In genomic region chr14:100080206-100080605, GRCh38 we compare ENCODE assay signal across 23 cellular contexts. TPM values are rescaled to one million over a fixed set of nuclear protein-coding genes. Genes with fewer than 3 reads are reported as not detected.
A peak's percentile ranks its signal among the peaks of the same experiment; 100 is the strongest.
DNase-seq lines count a peak whose midpoint lies in the region; FAIRE-seq and TF ChIP-seq lines count a peak whose summit lies in the region.
"Had no signal": no experiment of that assay in that cellular context is flagged by ENCODE, and none has a peak within 500 bp of the region (broad histone marks: within the 10 kb centered on the region; RNA-seq: fewer than 3 reads in every experiment).

No MANE protein-coding gene starts in this region.

- H3K4me3 Mint-ChIP-seq in activated T-cell treated with anti-CD3 and anti-CD28 coated beads, Interleukin-2, amount 50 U/mL, for 24 hours, result peak overlapping the region; percentile 70
- H3K4me3 Mint-ChIP-seq in activated naive CD8-positive, alpha-beta T cell, result peak overlapping the region; percentile 88
- H3K4me3 Mint-ChIP-seq: dendritic cell treated with granulocyte-macrophage colony-stimulating factor and Interleukin-4, amounts not matched to agents 40 ng/mL and 50 ng/mL, for 4 days had no signal

- POLR2A ChIA-PET in HEK293 (lab: Yijun Ruan, JAX), result no interaction called here

- H3K9me3 Mint-ChIP-seq in activated T-cell treated with anti-CD3 and anti-CD28 coated beads, Interleukin-2, amount 50 U/mL, for 24 hours, result no peaks in the 10 kb centered on the region
- no peaks in the 10 kb centered on the region for H3K9me3 Mint-ChIP-seq in activated naive CD8-positive, alpha-beta T cell (ENCODE audit: low read depth)
- H3K9me3 Mint-ChIP-seq: dendritic cell treated with granulocyte-macrophage colony-stimulating factor and Interleukin-4, amounts not matched to agents 40 ng/mL and 50 ng/mL, for 4 days had no signal

- no peaks in the 10 kb centered on the region for H3K27me3 Mint-ChIP-seq in activated T-cell treated with anti-CD3 and anti-CD28 coated beads, Interleukin-2, amount 50 U/mL, for 24 hours
- no peaks in the 10 kb centered on the region for H3K27me3 Mint-ChIP-seq in activated naive CD8-positive, alpha-beta T cell
- H3K27me3 Mint-ChIP-seq: dendritic cell treated with granulocyte-macrophage colony-stimulating factor and Interleukin-4, amounts not matched to agents 40 ng/mL and 50 ng/mL, for 4 days had no signal

- WGBS in small intestine, 3 donors, result 74 to 89% (median 87%) methylated on average over 5 of the region's 5 CpGs

- no peaks in the 10 kb centered on the region for H3K9me3 ChIP-seq in HEK293 (ENCODE audit: control insufficient read depth, insufficient read depth, low read depth, low read length)
- no peaks in the 10 kb centered on the region for H3K9me3 ChIP-seq in small intestine (ENCODE audit: control insufficient read depth, low read depth)
- H3K9me3 ChIP-seq: gastrocnemius medialis, MG63 had no signal

- no peak for DNase-seq in activated T-cell treated with anti-CD3 and anti-CD28 coated beads, Interleukin-2, amount 50 U/mL, for 24 hours
- DNase-seq in activated T-cell treated with anti-CD3 and anti-CD28 coated beads for 4 hours (no peak), small intestine (no peak), HCEC 1CT (no peak), hypothalamus (lab: John Stamatoyannopoulos, UW) (no peak), NCI-H2107 (lab: John Stamatoyannopoulos, UW) (no peak)
- DNase-seq: ACHN; activated CD4-positive, alpha-beta T cell treated with anti-CD3 and anti-CD28 coated beads, Interleukin-2, amount 50 U/mL, for 1 hour; brain microvascular endothelial cell; DMS79 treated with DMSO at 0.1 percent for 48 hours; gastrocnemius medialis; left colon; MG63; NCI-H748 treated with DMSO at 0.1 percent for 48 hours; SIG-M5; stimulated activated CD4-positive, alpha-beta T cell treated with anti-CD3 and anti-CD28 coated beads, Interleukin-15, amount 100 ng/mL, for 24 hours; stimulated activated naive CD4-positive, alpha-beta T cell treated with Interleukin-2 at 50 U/mL for 16 hours; T-helper 9 cell had no signal

- H3K4me1 Mint-ChIP-seq in activated T-cell treated with anti-CD3 and anti-CD28 coated beads, Interleukin-2, amount 50 U/mL, for 24 hours (ENCODE audit: low read depth), result peaks cover 97% of the 10 kb centered on the region
- H3K4me1 Mint-ChIP-seq in activated naive CD8-positive, alpha-beta T cell (ENCODE audit: low read depth), result peaks cover 97% of the 10 kb centered on the region

- FAIRE-seq in small intestine (lab: Jason Lieb, UNC), result no peak
- FAIRE-seq: GM18507, H1 had no signal

- H3K27ac ChIP-seq in HEK293 (ENCODE audit: extremely low read depth, low read depth, low read length) (no peak overlapping the region), small intestine (ENCODE audit: low read depth in 1 of 2, low read length in 1 of 2) (peak overlapping the region; percentile 24 to 35)
- H3K27ac ChIP-seq: gastrocnemius medialis had no signal

- no peaks in the 10 kb centered on the region for H3K27me3 ChIP-seq in small intestine (ENCODE audit: control insufficient read depth in 2 of 2, insufficient read depth in 2 of 2, low read length in 2 of 2)
- H3K27me3 ChIP-seq: brain microvascular endothelial cell, gastrocnemius medialis, MG63 had no signal

- TF ChIP-seq CTCF in HEK293 (tag by site-specific recombination; IDR thresholded peaks at IDR 0.05), result no peak

- CTCF ChIA-PET in HEK293 (lab: Yijun Ruan, JAX), result interaction anchor here (1.2 to 3.0 kb wide), 3 partner anchors 28 to 98 kb away, joined by 4 to 20 read pairs (median 5); no protein-coding TSS in a partner anchor

- H3K27ac Mint-ChIP-seq in activated T-cell treated with anti-CD3 and anti-CD28 coated beads, Interleukin-2, amount 50 U/mL, for 24 hours, result peak overlapping the region; percentile 98
- H3K27ac Mint-ChIP-seq in activated naive CD8-positive, alpha-beta T cell, result peak overlapping the region; percentile 99

- H3K4me1 ChIP-seq in HEK293 (ENCODE audit: control insufficient read depth, insufficient read depth, low read length), result peaks cover 15% of the 10 kb centered on the region
- H3K4me1 ChIP-seq in small intestine (ENCODE audit: control insufficient read depth in 2 of 2, insufficient read depth in 1 of 2, low read depth in 1 of 2, low read length in 1 of 2), result peaks cover 0 to 11% of the 10 kb centered on the region in 2 donors

- H3K36me3 Mint-ChIP-seq in activated T-cell treated with anti-CD3 and anti-CD28 coated beads, Interleukin-2, amount 50 U/mL, for 24 hours (ENCODE audit: low read depth), result peaks cover 67% of the 10 kb centered on the region
- H3K36me3 Mint-ChIP-seq in activated naive CD8-positive, alpha-beta T cell, result peaks cover 13% of the 10 kb centered on the region

- peaks cover 0 to 5% of the 10 kb centered on the region in 2 experiments; a peak in 1 of 3 replicates for H3K36me3 ChIP-seq in HEK293 (ENCODE audit: control insufficient read depth in 2 of 2, insufficient read depth in 1 of 2, low read length in 2 of 2)
- H3K36me3 ChIP-seq in small intestine (ENCODE audit: control insufficient read depth in 2 of 2, insufficient read depth in 2 of 2, low read length in 2 of 2), result no peaks in the 10 kb centered on the region
- H3K36me3 ChIP-seq: brain microvascular endothelial cell, gastrocnemius medialis, MG63 had no signal

- H3K4me3 ChIP-seq in HEK293 (ENCODE audit: low read depth, low read length) (no peak overlapping the region), small intestine (ENCODE audit: low read depth in 1 of 2, low read length in 2 of 2) (no peak overlapping the region)
- H3K4me3 ChIP-seq: gastrocnemius medialis, MG63 had no signal

TF ChIP-seq in HEK293, 187 proteins besides CTCF, POLR2A, EP300 and RAD21:
- TF ChIP-seq ZIC2 (tag by site-specific recombination; IDR thresholded peaks at IDR 0.05) (peak; percentile 64), ZNF626 (tag by site-specific recombination; IDR thresholded peaks at IDR 0.05) (no peak)

RNA-seq across cellular contexts. Expression of gene EVL, which starts 15.0 kb away (rescaled TPM):
- polyA plus RNA-seq in small intestine, result 10 to 100 TPM; 21.0 to 35.2 (median 28.4) TPM
